26 cellular contexts compared by ENCODE assay signal in the genomic region with DNA sequence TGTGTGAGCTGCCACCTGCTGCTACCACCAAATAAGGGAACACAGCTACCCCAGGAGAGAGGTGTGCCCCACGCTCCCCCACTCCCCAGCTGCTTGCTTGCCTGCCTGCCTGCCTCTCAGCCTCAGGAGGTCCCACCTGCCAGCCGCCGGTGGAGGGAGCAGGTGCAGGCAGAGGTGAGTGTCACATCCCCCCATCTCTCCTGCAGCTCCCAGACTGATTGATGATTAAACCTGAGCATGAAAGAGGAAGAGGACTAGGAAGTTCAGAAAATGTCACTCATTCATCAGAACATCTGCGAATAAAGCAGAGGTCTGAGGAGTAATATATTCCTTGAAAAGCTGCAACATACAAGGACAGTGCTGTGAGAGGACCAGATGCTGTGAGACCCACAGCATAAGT. TPM values are rescaled to one million over a fixed set of nuclear protein-coding genes. Genes with fewer than 3 reads are reported as not detected.
A peak's percentile ranks its signal among the peaks of the same experiment; 100 is the strongest.
DNase-seq lines count a peak whose midpoint lies in the region; ATAC-seq, FAIRE-seq and TF ChIP-seq lines count a peak whose summit lies in the region.
"Had no signal": no experiment of that assay in that cellular context is flagged by ENCODE, and none has a peak within 500 bp of the region (broad histone marks: within the 10 kb centered on the region; RNA-seq: fewer than 3 reads in every experiment).

No MANE protein-coding gene starts in this region.

- no CpG with 5 or more reads among the region's 4 CpGs for WGBS in mesendoderm (ENCODE audit: extremely low coverage, insufficient coverage, low lambda C conversion rate)

- no peak overlapping the region for H2BK15ac ChIP-seq in mesendoderm (replicated peaks; ENCODE audit: low read depth)

- H2AK5ac ChIP-seq in mesendoderm (ENCODE audit: low read length), result no peak overlapping the region

- H3K18ac ChIP-seq in mesendoderm (ENCODE audit: low read length), result no peak overlapping the region

- H2BK5ac ChIP-seq in mesendoderm (ENCODE audit: low read length), result no peak overlapping the region

- no peak for TF ChIP-seq POLR2A in GM12892 (IDR thresholded peaks at IDR 0.05; ENCODE audit: low read depth, low read length)

- H3K36me3 ChIP-seq in mesendoderm (ENCODE audit: control insufficient read depth, insufficient read depth, low read length), result no peaks in the 10 kb centered on the region
- H3K36me3 ChIP-seq: BLaER1, heart left ventricle, pancreas, sigmoid colon had no signal

- H3K23ac ChIP-seq in mesendoderm (ENCODE audit: low read length), result no peak overlapping the region

- H3K4me2 ChIP-seq in mesendoderm (ENCODE audit: low read length), result no peak overlapping the region
- H3K4me2 ChIP-seq: BLaER1 had no signal

- no peak overlapping the region for H3K9ac ChIP-seq in mesendoderm (ENCODE audit: low read length)
- H3K9ac ChIP-seq: BLaER1 had no signal

- FAIRE-seq in urothelium cell line (lab: Jason Lieb, UNC) (peak; percentile 48), GM12892 (lab: Jason Lieb, UNC) (no peak)
- FAIRE-seq: A204.1, astrocyte, pancreas had no signal

- H3K4me3 ChIP-seq in mesendoderm (ENCODE audit: low read length), result no peak overlapping the region
- H3K4me3 ChIP-seq: BLaER1, heart left ventricle, pancreas, sigmoid colon had no signal

- H3K27me3 ChIP-seq in mesendoderm (ENCODE audit: insufficient read depth, low read length, poor library complexity), result no peaks in the 10 kb centered on the region
- H3K27me3 ChIP-seq: BLaER1, heart left ventricle, pancreas, sigmoid colon had no signal

- H3K4me1 ChIP-seq in mesendoderm (ENCODE audit: control insufficient read depth, low read depth, low read length), result no peaks in the 10 kb centered on the region
- H3K4me1 ChIP-seq: BLaER1, pancreas, sigmoid colon had no signal

- H3K79me2 ChIP-seq in mesendoderm (ENCODE audit: control insufficient read depth, insufficient read depth, low read length), result no peaks in the 10 kb centered on the region

- no peak overlapping the region for H2BK120ac ChIP-seq in mesendoderm (ENCODE audit: low read depth, low read length)

- no peak overlapping the region for H4K5ac ChIP-seq in mesendoderm (ENCODE audit: low read length)

- no peak overlapping the region for H3K56ac ChIP-seq in mesendoderm (ENCODE audit: low read length)

- no peak overlapping the region for H3K27ac ChIP-seq in mesendoderm (ENCODE audit: low read depth, low read length)
- H3K27ac ChIP-seq: BLaER1, heart left ventricle, HL-60, pancreas, RWPE1, sigmoid colon had no signal

- DNase-seq in NCI-H82 (lab: John Stamatoyannopoulos, UW) (peak; percentile 45), NCI-H82 treated with DMSO at 0.1 percent for 48 hours (lab: John Stamatoyannopoulos, UW; ENCODE audit: unreplicated experiment) (no peak), NCI-H2081 treated with DMSO at 0.1 percent for 48 hours (lab: John Stamatoyannopoulos, UW) (peak; percentile 81), NCI-H774 (lab: John Stamatoyannopoulos, UW) (peak; percentile 97), urothelium cell line (ENCODE audit: low spot score) (no peak), mesendoderm (no peak), GM12892 (ENCODE audit: insufficient read length) (no peak)
- DNase-seq: activated CD4-positive, alpha-beta memory T cell treated with anti-CD3 and anti-CD28 coated beads for 36 hours; activated naive CD4-positive, alpha-beta T cell treated with anti-CD3 and anti-CD28 coated beads, Interleukin-2, amount 10 ng/mL, durations not matched to agents 7 days and 5 days; activated T-cell treated with anti-CD3 and anti-CD28 coated beads, Interleukin-2, amount 50 U/mL, for 1 hour; effector memory CD8-positive, alpha-beta T cell; HCEC 1CT; heart left ventricle; mammary epithelial cell; MV-4-11; naive B cell; pancreas; sigmoid colon; SW 1271; trophoblast cell had no signal

- no peaks in the 10 kb centered on the region for H3K79me1 ChIP-seq in mesendoderm (ENCODE audit: low read length)

- no peak overlapping the region for H3K4ac ChIP-seq in mesendoderm (ENCODE audit: low read depth, low read length)

- ATAC-seq in HG03571 (IDR thresholded peaks at IDR 0.05; ENCODE audit: unreplicated experiment), result no peak
- ATAC-seq: effector memory CD8-positive, alpha-beta T cell; pancreas had no signal

- H4K8ac ChIP-seq in mesendoderm (ENCODE audit: low read depth, low read length), result no peak overlapping the region

RNA-seq across cellular contexts. Expression of gene HIVEP3, which starts 58.6 kb away (rescaled TPM):
- polyA plus RNA-seq in mesendoderm (2013, experiment 1 of 2), result 1.1 TPM
- 1.3 TPM for polyA plus RNA-seq in mesendoderm (2013, experiment 2 of 2)
- polyA plus RNA-seq in GM12892 (2012; ENCODE audit: missing spikeins), result 5.1 TPM

Comparison
In these comparisons a context has a peak if more than half of its experiments do, and no peak if none do; other contexts are left out.
1. DNase-seq: peak in NCI-H82 (single experiment), NCI-H2081 treated with DMSO at 0.1 percent for 48 hours (single experiment) and NCI-H774 (single experiment); none in NCI-H82 treated with DMSO at 0.1 percent for 48 hours (single experiment), urothelium cell line (single experiment), mesendoderm (single experiment) and GM12892 (single experiment).